Comparison of ENCODE assay signal across 8 cellular contexts in the genomic region with DNA sequence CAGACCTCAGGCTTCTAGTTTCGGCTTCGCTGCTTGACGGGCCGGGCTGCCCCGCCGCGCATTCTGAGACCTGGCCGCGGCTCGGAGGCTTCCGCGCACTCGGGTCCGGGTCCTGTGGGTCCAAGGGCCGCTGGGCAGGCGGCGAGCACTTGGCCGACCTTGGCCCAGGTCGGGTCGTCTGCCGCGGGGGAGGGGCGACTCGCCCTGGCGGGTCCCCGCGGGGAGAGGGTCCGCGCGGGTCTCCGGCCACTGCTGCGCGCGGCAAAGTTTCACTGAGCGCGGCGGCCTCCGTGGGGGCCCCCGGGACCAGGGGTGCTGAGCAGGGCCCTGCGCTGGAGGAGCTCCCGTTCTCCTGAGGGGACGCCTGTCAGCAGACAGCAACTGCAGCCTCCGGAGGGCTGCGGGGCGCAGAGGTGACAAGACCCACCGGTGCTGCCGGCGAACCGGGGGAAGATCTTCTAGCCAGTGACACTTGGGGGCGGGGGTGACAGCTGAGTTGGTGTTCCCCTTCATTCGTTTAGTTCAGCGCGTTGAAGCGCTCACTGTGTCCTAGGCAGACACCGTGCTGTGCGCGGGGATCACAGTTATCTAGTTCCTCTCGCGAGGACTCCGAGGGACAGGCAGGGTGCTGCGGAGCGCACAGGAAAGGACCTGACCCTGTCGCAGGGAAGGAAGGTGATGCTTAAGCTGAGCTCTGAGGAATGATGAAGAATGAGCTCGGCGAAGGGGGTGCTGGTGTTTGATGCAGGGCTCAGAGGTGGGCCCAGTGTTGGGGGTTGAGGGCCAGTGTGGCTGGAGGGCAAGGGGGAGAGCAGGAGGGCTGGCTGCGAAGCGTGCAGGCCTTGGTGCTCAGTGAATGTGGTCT. TPM values are rescaled to one million over a fixed set of nuclear protein-coding genes. Genes with fewer than 3 reads are reported as not detected.
DNase-seq lines count a peak whose midpoint lies in the region; ATAC-seq and TF ChIP-seq lines count a peak whose summit lies in the region.

No MANE protein-coding gene starts in this region.

- peaks cover 29 to 40% of the 10 kb centered on the region in 2 donors for H3K4me1 ChIP-seq in thyroid gland

- H3K27me3 Mint-ChIP-seq in nephron (ENCODE audit: low read depth): no peaks in the 10 kb centered on the region

- 3 to 6% methylated on average over 10 to 21 of the region's 67 CpGs for WGBS in thyroid gland, 2 donors

- H3K27ac Mint-ChIP-seq in nephron: peak overlapping the region; percentile 91 to 100 (median 94)

- H3K4me1 Mint-ChIP-seq in nephron: peaks cover 37% of the 10 kb centered on the region

- peak overlapping the region; percentile 81 to 93 (median 90) for H3K27ac ChIP-seq in thyroid gland

- H3K9me3 ChIP-seq in thyroid gland: no peaks in the 10 kb centered on the region

- intact Hi-C loops in thyroid gland (cut with DNase I): no loop called here

- no peaks in the 10 kb centered on the region for H3K27me3 ChIP-seq in thyroid gland

- H3K36me3 Mint-ChIP-seq in nephron (ENCODE audit: low read depth): peaks cover under 1% of the 10 kb centered on the region

- peaks cover 0 to 3% of the 10 kb centered on the region in 2 donors for H3K36me3 ChIP-seq in thyroid gland

- ATAC-seq in GM18867 (IDR thresholded peaks at IDR 0.05; ENCODE audit: unreplicated experiment): peak; percentile 43
- peak; percentile 55 for ATAC-seq in HG03066 (IDR thresholded peaks at IDR 0.05; ENCODE audit: low read depth, unreplicated experiment)

- TF ChIP-seq POLR2A in thyroid gland (IDR thresholded peaks at IDR 0.05): peak in 1 of 2 donors; percentile 51

- H3K9me3 Mint-ChIP-seq in nephron: no peaks in the 10 kb centered on the region

- H3K4me3 Mint-ChIP-seq in nephron: peak overlapping the region; percentile 98 to 99 (median 98)

- peak overlapping the region; percentile 94 for H3K4me3 ChIP-seq in epithelial cell of proximal tubule (ENCODE audit: low read depth, low read length)
- H3K4me3 ChIP-seq in thyroid gland (replicated peaks in 1 of 3): peak overlapping the region; percentile 64 to 98 (median 97)

- no peak for TF ChIP-seq CTCF in epithelial cell of proximal tubule (conservative IDR thresholded peaks at IDR 0.05; ENCODE audit: low read depth, low read length)
- TF ChIP-seq CTCF in nephron (IDR thresholded peaks at IDR 0.05; ENCODE audit: unreplicated experiment in 3 of 3): no peak
- no peak for TF ChIP-seq CTCF in thyroid gland (IDR thresholded peaks at IDR 0.05)

- DNase-seq in AG20443 (ENCODE audit: low spot score) (peak; percentile 84), NOMO-1 treated with dmso at 0.1 percent for 144 hours (lab: John Stamatoyannopoulos, UW; ENCODE audit: unreplicated experiment) (peak; percentile 62), activated T-cell treated with anti-CD3 and anti-CD28 coated beads for 4 hours (peak; percentile 55), epithelial cell of proximal tubule (ENCODE audit: low read depth) (no peak), thyroid gland (peak; percentile 62 to 66)

RNA-seq across cellular contexts. Expression of gene MTFR1L, which starts 0.7 kb away (rescaled TPM):
- total RNA-seq in epithelial cell of proximal tubule (21.6 and 27.3 TPM in 2 replicates), thyroid gland (100 to 1,000 TPM in 1 of 4 donors, 10 to 100 TPM in 3; 75.7 to 109 (median 99.2) TPM)

RNA-seq across cellular contexts. Expression of gene SELENON, which starts 20.5 kb away (rescaled TPM):
- total RNA-seq in epithelial cell of proximal tubule: 31.2 and 35.1 TPM in 2 replicates
- total RNA-seq in thyroid gland: 10 to 100 TPM; 31.2 to 58.2 (median 55.2) TPM

RNA-seq across cellular contexts. Expression of gene AUNIP, which starts 38.8 kb away (rescaled TPM):
- 6.2 and 13.0 TPM in 2 replicates for total RNA-seq in epithelial cell of proximal tubule
- total RNA-seq in thyroid gland: not detected

RNA-seq across cellular contexts. Expression of gene PAQR7, which starts 55.0 kb away (rescaled TPM):
- total RNA-seq in epithelial cell of proximal tubule (9.4 and 15.0 TPM in 2 replicates), thyroid gland (1 to 10 TPM; 2.5 to 8.5 (median 6.4) TPM)
